In the genomic region with DNA sequence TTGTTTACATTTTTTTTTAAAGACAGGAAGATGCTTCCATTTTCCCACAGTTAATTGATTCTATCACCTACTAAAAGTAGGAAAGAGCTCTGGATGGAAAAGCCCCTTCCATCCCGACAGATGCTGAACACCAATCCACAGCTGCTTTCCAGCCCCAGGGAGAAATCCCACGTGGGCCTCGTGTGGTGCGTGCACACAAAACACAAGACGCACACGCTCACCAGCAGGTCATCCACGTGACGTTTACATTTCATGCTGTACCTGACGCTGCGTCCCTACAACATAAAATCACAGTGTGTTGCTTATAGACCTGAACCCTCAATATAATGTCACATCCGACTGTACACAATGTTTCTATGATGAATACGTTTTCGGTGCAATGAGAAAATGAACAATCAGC, we compare ENCODE assay signal across 15 cellular contexts. TPM values are rescaled to one million over a fixed set of nuclear protein-coding genes. Genes with fewer than 3 reads are reported as not detected.
A peak's percentile ranks its signal among the peaks of the same experiment; 100 is the strongest.
DNase-seq lines count a peak whose midpoint lies in the region; ATAC-seq and TF ChIP-seq lines count a peak whose summit lies in the region.
"Had no signal": no experiment of that assay in that cellular context is flagged by ENCODE, and none has a peak within 500 bp of the region (broad histone marks: within the 10 kb centered on the region; RNA-seq: fewer than 3 reads in every experiment).

No MANE protein-coding gene starts in this region.

- no peak overlapping the region for H3K4me3 ChIP-seq in GM23338
- no peak overlapping the region for H3K4me3 ChIP-seq in OCI-LY3 (ENCODE audit: low read length)
- H3K4me3 ChIP-seq in hepatocyte = no peak overlapping the region
- H3K4me3 ChIP-seq in sigmoid colon = no peak overlapping the region
- H3K4me3 ChIP-seq: GM12878, SJCRH30 had no signal

- no peaks in the 10 kb centered on the region for H4K20me1 ChIP-seq in GM23338 (replicated peaks; ENCODE audit: insufficient read depth)
- no peaks in the 10 kb centered on the region for H4K20me1 ChIP-seq in OCI-LY3 (ENCODE audit: insufficient read depth, low read length)
- no peaks in the 10 kb centered on the region for H4K20me1 ChIP-seq in hepatocyte (ENCODE audit: insufficient read depth, poor library complexity, severe bottlenecking)

- intact Hi-C loops in sigmoid colon (cut with DNase I) = loop anchor here (1.0 to 10.0 kb wide), 3 partner anchors 265 to 1155 kb away; no protein-coding TSS in a partner anchor

- no peak overlapping the region for H3K4me3 Mint-ChIP-seq in GM23338

- H3K4me1 Mint-ChIP-seq in GM23338 = peaks cover 5% of the 10 kb centered on the region

- peaks cover 2% of the 10 kb centered on the region for H3K27me3 Mint-ChIP-seq in GM23338 (ENCODE audit: insufficient read depth, low read depth, poor library complexity)

- H3K9me2 ChIP-seq in GM23338 (ENCODE audit: insufficient read depth) = no peaks in the 10 kb centered on the region
- no peaks in the 10 kb centered on the region for H3K9me2 ChIP-seq in hepatocyte (replicated peaks; ENCODE audit: insufficient read depth)

- H3K79me2 ChIP-seq in GM23338 (replicated peaks; ENCODE audit: insufficient read depth) (no peaks in the 10 kb centered on the region), OCI-LY3 (ENCODE audit: low read length) (no peaks in the 10 kb centered on the region), hepatocyte (no peaks in the 10 kb centered on the region)

- peaks cover 6% of the 10 kb centered on the region; the same call in 2 of the 3 replicates for H3K36me3 Mint-ChIP-seq in GM23338 (ENCODE audit: low read depth)

- H3K27ac ChIP-seq in GM23338 (ENCODE audit: low read depth) (no peak overlapping the region), OCI-LY3 (ENCODE audit: low read length) (no peak overlapping the region), hepatocyte (peak overlapping the region; percentile 18), sigmoid colon (no peak overlapping the region), caudate nucleus (ENCODE audit: low read depth, low read length) (no peak overlapping the region)
- H3K27ac ChIP-seq: C4-2B, SJCRH30 had no signal

- no peak for DNase-seq in GM23338 (ENCODE audit: low spot score)
- DNase-seq in hepatocyte (ENCODE audit: low spot score) = peak; percentile 41
- DNase-seq in sigmoid colon = peak; percentile 38
- DNase-seq in caudate nucleus (lab: John Stamatoyannopoulos, UW) = no peak
- no peak for DNase-seq in activated CD4-positive, CD25-positive, alpha-beta regulatory T cell (lab: John Stamatoyannopoulos, UW)
- DNase-seq: DMS 273 treated with DMSO at 0.1 percent for 48 hours, NCI-H187 treated with DMSO at 0.1 percent for 48 hours had no signal

- WGBS in hepatocyte (ENCODE audit: low lambda C conversion rate, missing lambda C conversion rate) = 56% methylated on average over 13 of the region's 13 CpGs
- WGBS in sigmoid colon, 2 donors = 27 to 66% methylated on average over 13 of the region's 13 CpGs

- H3F3A ChIP-seq in GM23338 (replicated peaks; ENCODE audit: low read depth) = no peaks in the 10 kb centered on the region

- H3K9me3 Mint-ChIP-seq in GM23338 = peaks cover 8% of the 10 kb centered on the region; the same call in 2 of the 3 replicates

- no peak for TF ChIP-seq CTCF in GM23338 (conservative IDR thresholded peaks at IDR 0.05; ENCODE audit: low read depth in 2 of 2)
- no peak for TF ChIP-seq CTCF in OCI-LY3 (IDR thresholded peaks at IDR 0.05; ENCODE audit: low read depth, low read length)
- TF ChIP-seq CTCF in hepatocyte (IDR thresholded peaks at IDR 0.05; ENCODE audit: poor library complexity) = no peak
- no peak for TF ChIP-seq CTCF in sigmoid colon (IDR thresholded peaks at IDR 0.05)

- ATAC-seq in GM23338 (no peak), GM21390 (IDR thresholded peaks at IDR 0.05; ENCODE audit: unreplicated experiment) (no peak), GM18858 (IDR thresholded peaks at IDR 0.05; ENCODE audit: unreplicated experiment) (no peak)

- H3K9ac ChIP-seq in OCI-LY3 (ENCODE audit: low read length) = no peak overlapping the region

- no peak for TF ChIP-seq EP300 in sigmoid colon (IDR thresholded peaks at IDR 0.05)

- H3K4me2 ChIP-seq in GM23338 = no peak overlapping the region
- H3K4me2 ChIP-seq in OCI-LY3 (ENCODE audit: low read length) = peak overlapping the region; percentile 24; the same call in 1 of the 2 replicates
- H3K4me2 ChIP-seq in hepatocyte = no peak overlapping the region

- H3K36me3 ChIP-seq in GM23338 (ENCODE audit: insufficient read depth) = no peaks in the 10 kb centered on the region
- H3K36me3 ChIP-seq in OCI-LY3 (replicated peaks; ENCODE audit: low read depth, low read length) = no peaks in the 10 kb centered on the region
- no peaks in the 10 kb centered on the region for H3K36me3 ChIP-seq in hepatocyte (replicated peaks; ENCODE audit: insufficient read depth, low read depth)
- no peaks in the 10 kb centered on the region for H3K36me3 ChIP-seq in sigmoid colon
- H3K36me3 ChIP-seq: SJCRH30 had no signal

- H3K4me1 ChIP-seq in GM23338 (ENCODE audit: insufficient read depth) = no peaks in the 10 kb centered on the region
- H3K4me1 ChIP-seq in OCI-LY3 (ENCODE audit: low read length) = no peaks in the 10 kb centered on the region
- H3K4me1 ChIP-seq in hepatocyte (ENCODE audit: insufficient read depth) = peaks cover 6% of the 10 kb centered on the region
- H3K4me1 ChIP-seq in sigmoid colon = peaks cover 0 to 29% (median 16%) of the 10 kb centered on the region in 4 donors
- H3K4me1 ChIP-seq: SJCRH30 had no signal

- no peaks in the 10 kb centered on the region for H3K27me3 ChIP-seq in GM23338 (ENCODE audit: insufficient read depth)
- H3K27me3 ChIP-seq in OCI-LY3 (ENCODE audit: low read depth, low read length) = no peaks in the 10 kb centered on the region
- no peaks in the 10 kb centered on the region for H3K27me3 ChIP-seq in hepatocyte
- H3K27me3 ChIP-seq in sigmoid colon = no peaks in the 10 kb centered on the region

- H3K9me3 ChIP-seq in OCI-LY3 (ENCODE audit: insufficient read depth, low read length) (no peaks in the 10 kb centered on the region), hepatocyte (ENCODE audit: low read depth) (no peaks in the 10 kb centered on the region), sigmoid colon (no peaks in the 10 kb centered on the region)
- H3K9me3 ChIP-seq: SJCRH30 had no signal

- TF ChIP-seq POLR2A in sigmoid colon (IDR thresholded peaks at IDR 0.05) = no peak

- H2AFZ ChIP-seq in GM23338 = 0 out of 2 replicates have a peak overlapping the region, but pooled peaks have one; percentile 0
- H2AFZ ChIP-seq in OCI-LY3 (ENCODE audit: low read depth, low read length) = no peak overlapping the region
- no peak overlapping the region for H2AFZ ChIP-seq in hepatocyte

- H3K27ac Mint-ChIP-seq in GM23338 = no peak overlapping the region

TF ChIP-seq in GM23338, 12 proteins besides CTCF, POLR2A, EP300 and RAD21 (continues in another document):
- TF ChIP-seq EZH2phosphoT487 (IDR thresholded peaks at IDR 0.05; ENCODE audit: unreplicated experiment) (no peak), STAT1 (IDR thresholded peaks at IDR 0.05; ENCODE audit: unreplicated experiment) (no peak), NANOG (IDR thresholded peaks at IDR 0.05; ENCODE audit: borderline replicate concordance) (no peak), POLR2AphosphoS5 (IDR thresholded peaks at IDR 0.05; ENCODE audit: low read depth) (no peak), CREB1 (CRISPR knock-in tag; IDR thresholded peaks at IDR 0.05; ENCODE audit: low read depth) (no peak), ZNF114 (CRISPR knock-in tag; IDR thresholded peaks at IDR 0.05) (no peak), EZH2 (IDR thresholded peaks at IDR 0.05; ENCODE audit: low read depth, unreplicated experiment) (no peak), ZNF331 (CRISPR knock-in tag; IDR thresholded peaks at IDR 0.05; ENCODE audit: low read depth) (no peak), JUNB (IDR thresholded peaks at IDR 0.05; ENCODE audit: unreplicated experiment) (no peak)
- TF ChIP-seq, protein P1, sequence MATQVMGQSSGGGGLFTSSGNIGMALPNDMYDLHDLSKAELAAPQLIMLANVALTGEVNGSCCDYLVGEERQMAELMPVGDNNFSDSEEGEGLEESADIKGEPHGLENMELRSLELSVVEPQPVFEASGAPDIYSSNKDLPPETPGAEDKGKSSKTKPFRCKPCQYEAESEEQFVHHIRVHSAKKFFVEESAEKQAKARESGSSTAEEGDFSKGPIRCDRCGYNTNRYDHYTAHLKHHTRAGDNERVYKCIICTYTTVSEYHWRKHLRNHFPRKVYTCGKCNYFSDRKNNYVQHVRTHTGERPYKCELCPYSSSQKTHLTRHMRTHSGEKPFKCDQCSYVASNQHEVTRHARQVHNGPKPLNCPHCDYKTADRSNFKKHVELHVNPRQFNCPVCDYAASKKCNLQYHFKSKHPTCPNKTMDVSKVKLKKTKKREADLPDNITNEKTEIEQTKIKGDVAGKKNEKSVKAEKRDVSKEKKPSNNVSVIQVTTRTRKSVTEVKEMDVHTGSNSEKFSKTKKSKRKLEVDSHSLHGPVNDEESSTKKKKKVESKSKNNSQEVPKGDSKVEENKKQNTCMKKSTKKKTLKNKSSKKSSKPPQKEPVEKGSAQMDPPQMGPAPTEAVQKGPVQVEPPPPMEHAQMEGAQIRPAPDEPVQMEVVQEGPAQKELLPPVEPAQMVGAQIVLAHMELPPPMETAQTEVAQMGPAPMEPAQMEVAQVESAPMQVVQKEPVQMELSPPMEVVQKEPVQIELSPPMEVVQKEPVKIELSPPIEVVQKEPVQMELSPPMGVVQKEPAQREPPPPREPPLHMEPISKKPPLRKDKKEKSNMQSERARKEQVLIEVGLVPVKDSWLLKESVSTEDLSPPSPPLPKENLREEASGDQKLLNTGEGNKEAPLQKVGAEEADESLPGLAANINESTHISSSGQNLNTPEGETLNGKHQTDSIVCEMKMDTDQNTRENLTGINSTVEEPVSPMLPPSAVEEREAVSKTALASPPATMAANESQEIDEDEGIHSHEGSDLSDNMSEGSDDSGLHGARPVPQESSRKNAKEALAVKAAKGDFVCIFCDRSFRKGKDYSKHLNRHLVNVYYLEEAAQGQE (IDR thresholded peaks at IDR 0.05; ENCODE audit: unreplicated experiment) = no peak
- TF ChIP-seq, protein P2, sequence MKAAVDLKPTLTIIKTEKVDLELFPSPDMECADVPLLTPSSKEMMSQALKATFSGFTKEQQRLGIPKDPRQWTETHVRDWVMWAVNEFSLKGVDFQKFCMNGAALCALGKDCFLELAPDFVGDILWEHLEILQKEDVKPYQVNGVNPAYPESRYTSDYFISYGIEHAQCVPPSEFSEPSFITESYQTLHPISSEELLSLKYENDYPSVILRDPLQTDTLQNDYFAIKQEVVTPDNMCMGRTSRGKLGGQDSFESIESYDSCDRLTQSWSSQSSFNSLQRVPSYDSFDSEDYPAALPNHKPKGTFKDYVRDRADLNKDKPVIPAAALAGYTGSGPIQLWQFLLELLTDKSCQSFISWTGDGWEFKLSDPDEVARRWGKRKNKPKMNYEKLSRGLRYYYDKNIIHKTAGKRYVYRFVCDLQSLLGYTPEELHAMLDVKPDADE (IDR thresholded peaks at IDR 0.05) = no peak

RNA-seq across cellular contexts. Expression of gene DACT2, which starts 50.2 kb away (rescaled TPM):
- 7.3 and 10.6 TPM in 2 replicates for total RNA-seq in GM23338 (2014; rRNA removed; shearing (Covaris generic))
- 1.5 and 1.8 TPM in 2 replicates for polyA plus RNA-seq in GM23338 (2016; fragmentation: Nextera tagmentation; extraction: Ambion mirVana)
- total RNA-seq in hepatocyte = 8.2 and 9.2 TPM in 2 replicates
- polyA plus RNA-seq in hepatocyte = 7.4 and 8.8 TPM in 2 replicates
- total RNA-seq in sigmoid colon = 1 to 10 TPM in 1 of 4 donors, under 1 TPM in 3; 0.16 to 1.1 (median 0.52) TPM
- under 1 TPM; 0.23 to 0.92 (median 0.60) TPM for polyA plus RNA-seq in sigmoid colon
- total RNA-seq: GM12878, OCI-LY7, RPMI7951, SJCRH30 had no signal
- polyA plus RNA-seq: GM12878 had no signal

Comparison
In these comparisons a context has a peak if more than half of its experiments do, and no peak if none do; other contexts are left out.
1. DNase-seq: peak in hepatocyte (single experiment) and sigmoid colon (single experiment); none in GM23338 (single experiment), caudate nucleus (0 of 61) and activated CD4-positive, CD25-positive, alpha-beta regulatory T cell (0 of 4).